Comparison of ENCODE assay signal across 10 cellular contexts in genomic region chr14:53108292-53108937, GRCh38. TPM values are rescaled to one million over a fixed set of nuclear protein-coding genes. Genes with fewer than 3 reads are reported as not detected.
DNase-seq lines count a peak whose midpoint lies in the region; TF ChIP-seq lines count a peak whose summit lies in the region.
"Had no signal": no experiment of that assay in that cellular context is flagged by ENCODE, and none has a peak within 500 bp of the region (broad histone marks: within the 10 kb centered on the region; RNA-seq: fewer than 3 reads in every experiment).

No MANE protein-coding gene starts in this region.

- TF ChIP-seq CTCF in GM12865 (IDR thresholded peaks at IDR 0.05; ENCODE audit: insufficient read depth, low read depth, low read length, missing control alignments): no peak

- no peaks in the 10 kb centered on the region for H3K27me3 ChIP-seq in skeletal muscle satellite cell (ENCODE audit: control insufficient read depth, insufficient read depth, low read length)

- peak overlapping the region; percentile 91 for H3K27ac ChIP-seq in KOPT-K1 (ENCODE audit: low read depth, low read length, poor library complexity, severe bottlenecking)

- POLR2A ChIA-PET in HEK293T (lab: Yijun Ruan, JAX): no interaction called here

- peak; percentile 33 for DNase-seq in GM12865 (ENCODE audit: low read depth)
- DNase-seq in dermis blood vessel endothelial cell: peak; percentile 10
- DNase-seq in HEK293T (ENCODE audit: extremely low spot score): no peak
- no peak for DNase-seq in inferior parietal cortex (ENCODE audit: extremely low spot score)
- no peak for DNase-seq in SKM-1 (lab: John Stamatoyannopoulos, UW; ENCODE audit: unreplicated experiment)
- DNase-seq in cerebellar cortex (ENCODE audit: low spot score): no peak
- DNase-seq: NCI-H1105 treated with DMSO at 0.1 percent for 48 hours, occipital lobe had no signal

- H3K4me3 ChIP-seq in GM12865 (ENCODE audit: low read depth, low read length) (peak overlapping the region; percentile 69), skeletal muscle satellite cell (ENCODE audit: low read length) (no peak overlapping the region)

- no peaks in the 10 kb centered on the region for H3K4me1 ChIP-seq in skeletal muscle satellite cell (ENCODE audit: control insufficient read depth, insufficient read depth, low read length)

- H3K36me3 ChIP-seq in KOPT-K1 (ENCODE audit: insufficient read depth, low read length) (no peaks in the 10 kb centered on the region), skeletal muscle satellite cell (ENCODE audit: insufficient read depth, low read length) (no peaks in the 10 kb centered on the region)

- H3K9ac ChIP-seq in skeletal muscle satellite cell (ENCODE audit: low read depth, low read length): no peak overlapping the region

- H3K4me2 ChIP-seq in skeletal muscle satellite cell (ENCODE audit: low read length): peak overlapping the region; percentile 65

- H3K9me3 ChIP-seq in KOPT-K1 (ENCODE audit: insufficient read depth, low read length, poor library complexity, severe bottlenecking): peaks cover 9% of the 10 kb centered on the region
- H3K9me3 ChIP-seq in skeletal muscle satellite cell (replicated peaks; ENCODE audit: low read length): no peaks in the 10 kb centered on the region

- CTCF ChIA-PET in HEK293T (lab: Yijun Ruan, JAX): interaction anchor here (1.3 kb wide), 1 partner anchor 9 kb away, joined by 3 read pairs; no protein-coding TSS in a partner anchor

TF ChIP-seq in HEK293T, 16 proteins besides CTCF, POLR2A, EP300 and RAD21:
- TF ChIP-seq FOXK2 (IDR thresholded peaks at IDR 0.05) (no peak), L3MBTL2 (conservative IDR thresholded peaks at IDR 0.05) (no peak), PKNOX1 (IDR thresholded peaks at IDR 0.05) (no peak), SUZ12 (IDR thresholded peaks at IDR 0.05) (no peak), SP1 (IDR thresholded peaks at IDR 0.05) (no peak), TARDBP (IDR thresholded peaks at IDR 0.05) (no peak), CTBP1 (IDR thresholded peaks at IDR 0.05; ENCODE audit: borderline replicate concordance) (no peak)

RNA-seq across cellular contexts. Expression of gene DDHD1, which starts 44.7 kb away (rescaled TPM):
- total RNA-seq in dermis blood vessel endothelial cell: 10.7 and 13.4 TPM in 2 replicates
- 25.8 and 31.4 TPM in 2 replicates for total RNA-seq in skeletal muscle satellite cell (2012; rRNA removed)

Comparison
In these comparisons a context has a peak if more than half of its experiments do, and no peak if none do; other contexts are left out.
1. DNase-seq: peak in GM12865 (single experiment) and dermis blood vessel endothelial cell (single experiment); none in HEK293T (single experiment), inferior parietal cortex (single experiment), SKM-1 (single experiment) and cerebellar cortex (single experiment).